In genomic region chr11:14258177-14258935, GRCh38 we compare ENCODE assay signal across 1 cellular context.
TF ChIP-seq lines count a peak whose summit lies in the region.

No MANE protein-coding gene starts in this region.

TF ChIP-seq in HepG2, 621 proteins besides CTCF, POLR2A, EP300 and RAD21 (continued from another document and continues in another):
- TF ChIP-seq FOXO4 (CRISPR knock-in tag; conservative IDR thresholded peaks at IDR 0.05) (no peak), STAT6 (CRISPR knock-in tag; IDR thresholded peaks at IDR 0.05; ENCODE audit: borderline replicate concordance) (no peak), NR2F1 (CRISPR knock-in tag; IDR thresholded peaks at IDR 0.05) (peak; percentile 78 to 91), SUZ12 (IDR thresholded peaks at IDR 0.05; ENCODE audit: low read depth, low read length) (no peak), TRIM22 (IDR thresholded peaks at IDR 0.05) (no peak), SNAPC5 (CRISPR knock-in tag; IDR thresholded peaks at IDR 0.05; ENCODE audit: borderline replicate concordance) (no peak), HOXA9 (CRISPR knock-in tag; IDR thresholded peaks at IDR 0.05; ENCODE audit: borderline replicate concordance) (no peak), ARID5B (CRISPR knock-in tag; IDR thresholded peaks at IDR 0.05) (peak; percentile 57), DMAP1 (CRISPR knock-in tag; IDR thresholded peaks at IDR 0.05) (no peak), SKIL (CRISPR knock-in tag; IDR thresholded peaks at IDR 0.05; ENCODE audit: borderline replicate concordance) (no peak), ZNF280D (CRISPR knock-in tag; IDR thresholded peaks at IDR 0.05) (no peak), SMYD3 (CRISPR knock-in tag; IDR thresholded peaks at IDR 0.05) (no peak), ZNF292 (CRISPR knock-in tag; IDR thresholded peaks at IDR 0.05; ENCODE audit: borderline replicate concordance, low read depth) (no peak), ATF4 (CRISPR knock-in tag; IDR thresholded peaks at IDR 0.05) (peak in 1 of 2 experiments; percentile 86; a peak in 2 of 4 replicates), CBX5 (CRISPR knock-in tag; IDR thresholded peaks at IDR 0.05; ENCODE audit: borderline replicate concordance) (0 out of 2 replicates have a peak, but pooled peaks have one; percentile 21), ZNF576 (CRISPR knock-in tag; IDR thresholded peaks at IDR 0.05) (no peak), CREB3 (CRISPR knock-in tag; IDR thresholded peaks at IDR 0.05) (no peak), THAP11 (CRISPR knock-in tag; IDR thresholded peaks at IDR 0.05) (no peak), MLXIP (CRISPR knock-in tag; IDR thresholded peaks at IDR 0.05; ENCODE audit: borderline replicate concordance) (no peak), SRSF9 (IDR thresholded peaks at IDR 0.05; ENCODE audit: borderline replicate concordance, insufficient read depth, low read depth, low read length, poor library complexity, severe bottlenecking) (no peak), HMG20A (CRISPR knock-in tag; IDR thresholded peaks at IDR 0.05; ENCODE audit: borderline replicate concordance) (peak; percentile 55; the same call in 1 of the 2 replicates), KLF11 (CRISPR knock-in tag; IDR thresholded peaks at IDR 0.05) (no peak), SIN3B (IDR thresholded peaks at IDR 0.05; ENCODE audit: low read length) (no peak), TBX3 (IDR thresholded peaks at IDR 0.05; ENCODE audit: borderline replicate concordance) (peak; percentile 58; the same call in 1 of the 2 replicates), NR2F2 (IDR thresholded peaks at IDR 0.05; ENCODE audit: borderline replicate concordance, low read depth) (peak; percentile 54; the same call in 1 of the 2 replicates), NONO (IDR thresholded peaks at IDR 0.05) (no peak), NONO (CRISPR knock-in tag; conservative IDR thresholded peaks at IDR 0.05) (no peak), PLSCR1 (CRISPR knock-in tag; IDR thresholded peaks at IDR 0.05; ENCODE audit: borderline replicate concordance) (no peak)
